ENCODE assay signal across 28 cellular contexts in the genomic region with DNA sequence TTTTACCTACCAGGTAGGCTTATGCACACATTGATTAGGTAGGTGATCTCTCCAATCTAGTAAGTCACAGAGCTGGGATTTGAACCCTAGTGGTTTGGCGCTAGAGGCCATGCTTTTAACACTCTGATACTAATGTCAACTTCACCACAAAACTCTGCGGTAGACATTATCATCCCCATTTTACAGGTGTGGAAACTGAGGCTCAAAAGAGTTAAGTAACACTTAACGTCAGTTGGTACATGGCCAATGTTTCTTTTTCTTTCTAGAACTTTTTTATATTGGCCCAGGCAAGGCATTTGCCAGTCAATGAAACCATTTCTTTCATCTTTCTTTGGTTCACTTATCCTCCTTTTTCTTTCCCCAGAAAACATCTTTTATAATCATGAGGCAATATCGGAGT.
"Had no signal": no experiment of that assay in that cellular context is flagged by ENCODE, and none has a peak within 500 bp of the region (broad histone marks: within the 10 kb centered on the region; RNA-seq: fewer than 3 reads in every experiment).

No MANE protein-coding gene starts in this region.

- H3K27me3 ChIP-seq: colonic mucosa, esophagus squamous epithelium, gastrocnemius medialis, heart right ventricle, left lung had no signal

- H3K27ac ChIP-seq: colonic mucosa, epithelial cell of prostate, esophagus squamous epithelium, gastrocnemius medialis, heart right ventricle, left lung, lower lobe of right lung had no signal

- H3K9me3 ChIP-seq: colonic mucosa, esophagus squamous epithelium, gastrocnemius medialis, heart right ventricle, left lung, lower lobe of right lung had no signal

- H3K4me1 ChIP-seq: colonic mucosa, esophagus squamous epithelium, gastrocnemius medialis, lower lobe of right lung had no signal

- H3K9me3 Mint-ChIP-seq: dendritic cell treated with granulocyte-macrophage colony-stimulating factor and Interleukin-4, amounts not matched to agents 40 ng/mL and 50 ng/mL, for 4 days; effector memory CD8-positive, alpha-beta T cell; memory B cell; naive thymus-derived CD4-positive, alpha-beta T cell had no signal

- FAIRE-seq: endometrium, islet of Langerhans, keratinocyte had no signal

- H3K4me3 ChIP-seq: colonic mucosa, esophagus squamous epithelium, gastrocnemius medialis, heart right ventricle, left lung, lower lobe of right lung had no signal

- ATAC-seq: effector memory CD8-positive, alpha-beta T cell; esophagus mucosa; gastrocnemius medialis; heart right ventricle; left cardiac atrium; left lung; left ventricle myocardium superior; lower lobe of right lung; naive thymus-derived CD4-positive, alpha-beta T cell had no signal

- H3K27me3 Mint-ChIP-seq: dendritic cell treated with granulocyte-macrophage colony-stimulating factor and Interleukin-4, amounts not matched to agents 40 ng/mL and 50 ng/mL, for 4 days had no signal

- DNase-seq: colonic mucosa; cortex of kidney; effector CD8-positive, alpha-beta T cell; effector memory CD8-positive, alpha-beta T cell; endodermal cell; erythroblast; esophagus squamous epithelium; foreskin fibroblast; foreskin melanocyte; gastrocnemius medialis; glutamatergic neuron; head of caudate nucleus; heart right ventricle; hippocampal formation; left cardiac atrium; left lung; left ventricle myocardium superior; lower lobe of right lung; mesendoderm; midbrain; naive thymus-derived CD4-positive, alpha-beta T cell had no signal

- H3K27ac Mint-ChIP-seq: dendritic cell treated with granulocyte-macrophage colony-stimulating factor and Interleukin-4, amounts not matched to agents 40 ng/mL and 50 ng/mL, for 4 days; effector memory CD8-positive, alpha-beta T cell; endodermal cell; memory B cell; naive thymus-derived CD4-positive, alpha-beta T cell had no signal

- H3K36me3 ChIP-seq: colonic mucosa, esophagus squamous epithelium, gastrocnemius medialis, left lung, lower lobe of right lung had no signal

- H3K4me3 Mint-ChIP-seq: dendritic cell treated with granulocyte-macrophage colony-stimulating factor and Interleukin-4, amounts not matched to agents 40 ng/mL and 50 ng/mL, for 4 days; effector memory CD8-positive, alpha-beta T cell; endodermal cell; memory B cell; naive thymus-derived CD4-positive, alpha-beta T cell had no signal
